1 cellular context compared by ENCODE assay signal in the genomic region with DNA sequence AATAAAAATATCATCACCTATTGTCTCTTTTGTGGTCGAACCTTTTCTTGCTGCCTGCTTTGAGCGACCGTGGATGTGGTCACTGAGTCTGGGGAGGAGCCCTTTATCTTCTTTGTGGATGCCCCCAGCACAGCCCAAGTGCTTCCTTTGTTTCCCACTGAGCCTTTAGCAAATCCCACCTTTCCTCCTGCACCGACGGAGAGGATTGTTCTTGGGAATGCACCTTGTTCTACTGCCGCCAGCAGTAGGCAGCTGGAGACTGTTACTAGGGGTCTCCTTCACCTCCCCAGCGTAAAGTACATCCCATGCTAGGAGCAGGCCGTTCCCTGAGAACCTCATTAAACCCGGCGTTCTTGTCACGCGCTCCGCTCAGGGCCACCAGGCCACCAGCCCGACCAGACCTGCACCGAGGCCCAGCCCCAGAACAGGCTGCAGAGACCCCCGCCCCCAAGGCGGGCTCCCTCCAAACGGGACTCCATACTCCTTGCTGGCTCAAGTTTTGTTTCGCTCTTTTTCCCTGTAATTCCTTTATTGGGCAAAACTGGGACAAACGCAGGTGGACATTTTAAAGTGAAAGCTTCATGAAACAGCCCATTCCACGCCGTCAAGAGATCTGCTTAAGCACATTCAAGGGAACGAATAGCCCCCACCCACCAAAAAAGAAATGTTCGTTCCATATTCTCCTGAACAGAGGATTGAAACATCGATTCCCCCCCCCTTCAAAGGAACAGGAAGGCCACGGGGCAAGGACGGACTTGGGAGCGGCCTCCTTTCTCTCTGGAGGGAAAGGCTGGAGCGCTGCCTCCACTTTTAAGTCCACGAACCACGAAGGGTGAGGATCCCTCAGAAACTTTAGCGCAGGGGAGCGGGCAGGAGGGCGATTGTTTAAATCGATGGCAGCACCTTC.
TF ChIP-seq lines count a peak whose summit lies in the region.

No MANE protein-coding gene starts in this region.

TF ChIP-seq in HepG2, 621 proteins besides CTCF, POLR2A, EP300 and RAD21 (continued from another document and continues in another):
- TF ChIP-seq ZNF776 (CRISPR knock-in tag; IDR thresholded peaks at IDR 0.05) = no peak; the same call in 1 of the 2 replicates
- TF ChIP-seq ARNT (IDR thresholded peaks at IDR 0.05) = no peak
- TF ChIP-seq, protein P1, sequence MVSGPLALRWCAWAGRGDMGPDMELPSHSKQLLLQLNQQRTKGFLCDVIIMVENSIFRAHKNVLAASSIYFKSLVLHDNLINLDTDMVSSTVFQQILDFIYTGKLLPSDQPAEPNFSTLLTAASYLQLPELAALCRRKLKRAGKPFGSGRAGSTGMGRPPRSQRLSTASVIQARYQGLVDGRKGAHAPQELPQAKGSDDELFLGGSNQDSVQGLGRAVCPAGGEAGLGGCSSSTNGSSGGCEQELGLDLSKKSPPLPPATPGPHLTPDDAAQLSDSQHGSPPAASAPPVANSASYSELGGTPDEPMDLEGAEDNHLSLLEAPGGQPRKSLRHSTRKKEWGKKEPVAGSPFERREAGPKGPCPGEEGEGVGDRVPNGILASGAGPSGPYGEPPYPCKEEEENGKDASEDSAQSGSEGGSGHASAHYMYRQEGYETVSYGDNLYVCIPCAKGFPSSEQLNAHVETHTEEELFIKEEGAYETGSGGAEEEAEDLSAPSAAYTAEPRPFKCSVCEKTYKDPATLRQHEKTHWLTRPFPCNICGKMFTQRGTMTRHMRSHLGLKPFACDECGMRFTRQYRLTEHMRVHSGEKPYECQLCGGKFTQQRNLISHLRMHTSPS (CRISPR knock-in tag; IDR thresholded peaks at IDR 0.05; ENCODE audit: low read depth) = no peak
- no peak for TF ChIP-seq RFXANK (CRISPR knock-in tag; IDR thresholded peaks at IDR 0.05)
- peak; percentile 60 for TF ChIP-seq CBX1 (IDR thresholded peaks at IDR 0.05; ENCODE audit: low read depth)
- TF ChIP-seq, protein P2, sequence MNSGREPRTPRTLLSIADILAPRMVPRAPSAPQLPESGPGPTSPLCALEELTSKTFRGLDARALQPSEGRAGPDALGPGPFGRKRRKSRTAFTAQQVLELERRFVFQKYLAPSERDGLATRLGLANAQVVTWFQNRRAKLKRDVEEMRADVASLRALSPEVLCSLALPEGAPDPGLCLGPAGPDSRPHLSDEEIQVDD (CRISPR knock-in tag; IDR thresholded peaks at IDR 0.05; ENCODE audit: borderline replicate concordance) = peak; percentile 73; the same call in 1 of the 2 replicates
- TF ChIP-seq, protein P3, sequence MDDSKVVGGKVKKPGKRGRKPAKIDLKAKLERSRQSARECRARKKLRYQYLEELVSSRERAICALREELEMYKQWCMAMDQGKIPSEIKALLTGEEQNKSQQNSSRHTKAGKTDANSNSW (CRISPR knock-in tag; IDR thresholded peaks at IDR 0.05; ENCODE audit: borderline replicate concordance) = no peak
- TF ChIP-seq ZNF101 (CRISPR knock-in tag; IDR thresholded peaks at IDR 0.05; ENCODE audit: borderline replicate concordance, low read depth) = no peak
- 0 out of 2 replicates have a peak, but pooled peaks have one; percentile 31 for TF ChIP-seq ZSCAN20 (CRISPR knock-in tag; IDR thresholded peaks at IDR 0.05; ENCODE audit: borderline replicate concordance)
- TF ChIP-seq RELA (CRISPR knock-in tag; IDR thresholded peaks at IDR 0.05) = no peak; the same call in 1 of the 2 replicates
- TF ChIP-seq, protein P4, sequence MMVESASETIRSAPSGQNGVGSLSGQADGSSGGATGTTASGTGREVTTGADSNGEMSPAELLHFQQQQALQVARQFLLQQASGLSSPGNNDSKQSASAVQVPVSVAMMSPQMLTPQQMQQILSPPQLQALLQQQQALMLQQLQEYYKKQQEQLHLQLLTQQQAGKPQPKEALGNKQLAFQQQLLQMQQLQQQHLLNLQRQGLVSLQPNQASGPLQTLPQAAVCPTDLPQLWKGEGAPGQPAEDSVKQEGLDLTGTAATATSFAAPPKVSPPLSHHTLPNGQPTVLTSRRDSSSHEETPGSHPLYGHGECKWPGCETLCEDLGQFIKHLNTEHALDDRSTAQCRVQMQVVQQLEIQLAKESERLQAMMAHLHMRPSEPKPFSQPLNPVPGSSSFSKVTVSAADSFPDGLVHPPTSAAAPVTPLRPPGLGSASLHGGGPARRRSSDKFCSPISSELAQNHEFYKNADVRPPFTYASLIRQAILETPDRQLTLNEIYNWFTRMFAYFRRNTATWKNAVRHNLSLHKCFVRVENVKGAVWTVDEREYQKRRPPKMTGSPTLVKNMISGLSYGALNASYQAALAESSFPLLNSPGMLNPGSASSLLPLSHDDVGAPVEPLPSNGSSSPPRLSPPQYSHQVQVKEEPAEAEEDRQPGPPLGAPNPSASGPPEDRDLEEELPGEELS (CRISPR knock-in tag; IDR thresholded peaks at IDR 0.05) = no peak; the same call in 1 of the 2 replicates
- TF ChIP-seq CREB1 (IDR thresholded peaks at IDR 0.05) = no peak
- TF ChIP-seq CREB1 (CRISPR knock-in tag; IDR thresholded peaks at IDR 0.05) = no peak
- TF ChIP-seq ZBTB7B (CRISPR knock-in tag; IDR thresholded peaks at IDR 0.05) = peak; percentile 68
- TF ChIP-seq, protein P5, sequence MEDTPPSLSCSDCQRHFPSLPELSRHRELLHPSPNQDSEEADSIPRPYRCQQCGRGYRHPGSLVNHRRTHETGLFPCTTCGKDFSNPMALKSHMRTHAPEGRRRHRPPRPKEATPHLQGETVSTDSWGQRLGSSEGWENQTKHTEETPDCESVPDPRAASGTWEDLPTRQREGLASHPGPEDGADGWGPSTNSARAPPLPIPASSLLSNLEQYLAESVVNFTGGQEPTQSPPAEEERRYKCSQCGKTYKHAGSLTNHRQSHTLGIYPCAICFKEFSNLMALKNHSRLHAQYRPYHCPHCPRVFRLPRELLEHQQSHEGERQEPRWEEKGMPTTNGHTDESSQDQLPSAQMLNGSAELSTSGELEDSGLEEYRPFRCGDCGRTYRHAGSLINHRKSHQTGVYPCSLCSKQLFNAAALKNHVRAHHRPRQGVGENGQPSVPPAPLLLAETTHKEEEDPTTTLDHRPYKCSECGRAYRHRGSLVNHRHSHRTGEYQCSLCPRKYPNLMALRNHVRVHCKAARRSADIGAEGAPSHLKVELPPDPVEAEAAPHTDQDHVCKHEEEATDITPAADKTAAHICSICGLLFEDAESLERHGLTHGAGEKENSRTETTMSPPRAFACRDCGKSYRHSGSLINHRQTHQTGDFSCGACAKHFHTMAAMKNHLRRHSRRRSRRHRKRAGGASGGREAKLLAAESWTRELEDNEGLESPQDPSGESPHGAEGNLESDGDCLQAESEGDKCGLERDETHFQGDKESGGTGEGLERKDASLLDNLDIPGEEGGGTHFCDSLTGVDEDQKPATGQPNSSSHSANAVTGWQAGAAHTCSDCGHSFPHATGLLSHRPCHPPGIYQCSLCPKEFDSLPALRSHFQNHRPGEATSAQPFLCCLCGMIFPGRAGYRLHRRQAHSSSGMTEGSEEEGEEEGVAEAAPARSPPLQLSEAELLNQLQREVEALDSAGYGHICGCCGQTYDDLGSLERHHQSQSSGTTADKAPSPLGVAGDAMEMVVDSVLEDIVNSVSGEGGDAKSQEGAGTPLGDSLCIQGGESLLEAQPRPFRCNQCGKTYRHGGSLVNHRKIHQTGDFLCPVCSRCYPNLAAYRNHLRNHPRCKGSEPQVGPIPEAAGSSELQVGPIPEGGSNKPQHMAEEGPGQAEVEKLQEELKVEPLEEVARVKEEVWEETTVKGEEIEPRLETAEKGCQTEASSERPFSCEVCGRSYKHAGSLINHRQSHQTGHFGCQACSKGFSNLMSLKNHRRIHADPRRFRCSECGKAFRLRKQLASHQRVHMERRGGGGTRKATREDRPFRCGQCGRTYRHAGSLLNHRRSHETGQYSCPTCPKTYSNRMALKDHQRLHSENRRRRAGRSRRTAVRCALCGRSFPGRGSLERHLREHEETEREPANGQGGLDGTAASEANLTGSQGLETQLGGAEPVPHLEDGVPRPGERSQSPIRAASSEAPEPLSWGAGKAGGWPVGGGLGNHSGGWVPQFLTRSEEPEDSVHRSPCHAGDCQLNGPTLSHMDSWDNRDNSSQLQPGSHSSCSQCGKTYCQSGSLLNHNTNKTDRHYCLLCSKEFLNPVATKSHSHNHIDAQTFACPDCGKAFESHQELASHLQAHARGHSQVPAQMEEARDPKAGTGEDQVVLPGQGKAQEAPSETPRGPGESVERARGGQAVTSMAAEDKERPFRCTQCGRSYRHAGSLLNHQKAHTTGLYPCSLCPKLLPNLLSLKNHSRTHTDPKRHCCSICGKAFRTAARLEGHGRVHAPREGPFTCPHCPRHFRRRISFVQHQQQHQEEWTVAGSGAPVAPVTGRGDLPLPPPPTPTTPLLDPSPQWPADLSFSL (CRISPR knock-in tag; IDR thresholded peaks at IDR 0.05) = no peak
- 0 out of 2 replicates have a peak, but pooled peaks have one; percentile 60 for TF ChIP-seq ZFP82 (CRISPR knock-in tag; IDR thresholded peaks at IDR 0.05; ENCODE audit: borderline replicate concordance)
- no peak for TF ChIP-seq TCF7 (IDR thresholded peaks at IDR 0.05; ENCODE audit: low read depth)
- no peak for TF ChIP-seq TBL1XR1 (IDR thresholded peaks at IDR 0.05; ENCODE audit: borderline replicate concordance, low read length, partially characterized antibody)
- TF ChIP-seq KMT2A (CRISPR knock-in tag; IDR thresholded peaks at IDR 0.05) = no peak; the same call in 1 of the 2 replicates
- TF ChIP-seq ZNF761 (CRISPR knock-in tag; conservative IDR thresholded peaks at IDR 0.05) = no peak; the same call in none of the 2 replicates
- no peak for TF ChIP-seq SCMH1 (CRISPR knock-in tag; IDR thresholded peaks at IDR 0.05; ENCODE audit: borderline replicate concordance)
- no peak for TF ChIP-seq SUZ12 (IDR thresholded peaks at IDR 0.05; ENCODE audit: low read depth, low read length)
- TF ChIP-seq SP2 (CRISPR knock-in tag; IDR thresholded peaks at IDR 0.05) = no peak
- TF ChIP-seq ZNF615 (CRISPR knock-in tag; IDR thresholded peaks at IDR 0.05; ENCODE audit: borderline replicate concordance) = peak; percentile 35; the same call in 1 of the 2 replicates
- TF ChIP-seq, protein P6, sequence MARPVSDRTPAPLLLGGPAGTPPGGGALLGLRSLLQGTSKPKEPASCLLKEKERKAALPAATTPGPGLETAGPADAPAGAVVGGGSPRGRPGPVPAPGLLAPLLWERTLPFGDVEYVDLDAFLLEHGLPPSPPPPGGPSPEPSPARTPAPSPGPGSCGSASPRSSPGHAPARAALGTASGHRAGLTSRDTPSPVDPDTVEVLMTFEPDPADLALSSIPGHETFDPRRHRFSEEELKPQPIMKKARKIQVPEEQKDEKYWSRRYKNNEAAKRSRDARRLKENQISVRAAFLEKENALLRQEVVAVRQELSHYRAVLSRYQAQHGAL (CRISPR knock-in tag; IDR thresholded peaks at IDR 0.05; ENCODE audit: not compliant biosample characterization) = no peak
- TF ChIP-seq ARNTL (CRISPR knock-in tag; IDR thresholded peaks at IDR 0.05) = no peak
- 0 out of 2 replicates have a peak, but pooled peaks have one; percentile 45 for TF ChIP-seq ZNF263 (CRISPR knock-in tag; IDR thresholded peaks at IDR 0.05)
- TF ChIP-seq ZIK1 (CRISPR knock-in tag; IDR thresholded peaks at IDR 0.05; ENCODE audit: borderline replicate concordance, low read depth) = peak; percentile 56
- TF ChIP-seq NR3C1 (CRISPR knock-in tag; IDR thresholded peaks at IDR 0.05) = no peak
- 0 out of 2 replicates have a peak, but pooled peaks have one; percentile 57 for TF ChIP-seq MBD4 (IDR thresholded peaks at IDR 0.05; ENCODE audit: borderline replicate concordance, low read length)
- TF ChIP-seq HMGA1 (CRISPR knock-in tag; conservative IDR thresholded peaks at IDR 0.05) = no peak
- TF ChIP-seq ATRX (CRISPR knock-in tag; IDR thresholded peaks at IDR 0.05; ENCODE audit: borderline replicate concordance) = no peak
- peak; percentile 4 for TF ChIP-seq ZNF883 (CRISPR knock-in tag; IDR thresholded peaks at IDR 0.05; ENCODE audit: not compliant biosample characterization)
- TF ChIP-seq RFX1 (IDR thresholded peaks at IDR 0.05) = no peak; the same call in 1 of the 2 replicates
- TF ChIP-seq, protein P7, sequence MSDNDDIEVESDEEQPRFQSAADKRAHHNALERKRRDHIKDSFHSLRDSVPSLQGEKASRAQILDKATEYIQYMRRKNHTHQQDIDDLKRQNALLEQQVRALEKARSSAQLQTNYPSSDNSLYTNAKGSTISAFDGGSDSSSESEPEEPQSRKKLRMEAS (IDR thresholded peaks at IDR 0.05) = peak; percentile 88
- 0 out of 2 replicates have a peak, but pooled peaks have one; percentile 34 for TF ChIP-seq KLF12 (CRISPR knock-in tag; IDR thresholded peaks at IDR 0.05; ENCODE audit: borderline replicate concordance)
- no peak; the same call in 1 of the 2 replicates for TF ChIP-seq HNF4G (IDR thresholded peaks at IDR 0.05; ENCODE audit: borderline replicate concordance, low read depth, low read length)
- TF ChIP-seq HNF4G (CRISPR knock-in tag; IDR thresholded peaks at IDR 0.05; ENCODE audit: borderline replicate concordance, low read depth) = peak; percentile 54; the same call in 1 of the 2 replicates
- no peak for TF ChIP-seq EZH2 (conservative IDR thresholded peaks at IDR 0.05; ENCODE audit: low read depth, low read length)
- no peak for TF ChIP-seq ZNF678 (CRISPR knock-in tag; IDR thresholded peaks at IDR 0.05)
- TF ChIP-seq SAP130 (CRISPR knock-in tag; IDR thresholded peaks at IDR 0.05; ENCODE audit: low read depth) = peak; percentile 76
- TF ChIP-seq SMAD1 (CRISPR knock-in tag; IDR thresholded peaks at IDR 0.05; ENCODE audit: borderline replicate concordance, low read depth) = no peak; the same call in 1 of the 2 replicates
- TF ChIP-seq SP140L (CRISPR knock-in tag; IDR thresholded peaks at IDR 0.05; ENCODE audit: borderline replicate concordance) = no peak
- no peak for TF ChIP-seq GABPA (IDR thresholded peaks at IDR 0.05; ENCODE audit: low read depth, low read length)
- 0 out of 2 replicates have a peak, but pooled peaks have one; percentile 24 for TF ChIP-seq GABPA (CRISPR knock-in tag; IDR thresholded peaks at IDR 0.05; ENCODE audit: low read depth)
- no peak for TF ChIP-seq TCF12 (IDR thresholded peaks at IDR 0.05)
- no peak; the same call in 1 of the 2 replicates for TF ChIP-seq TCF12 (CRISPR knock-in tag; IDR thresholded peaks at IDR 0.05)
- TF ChIP-seq PHF20 (CRISPR knock-in tag; IDR thresholded peaks at IDR 0.05) = no peak
- TF ChIP-seq, protein P8, sequence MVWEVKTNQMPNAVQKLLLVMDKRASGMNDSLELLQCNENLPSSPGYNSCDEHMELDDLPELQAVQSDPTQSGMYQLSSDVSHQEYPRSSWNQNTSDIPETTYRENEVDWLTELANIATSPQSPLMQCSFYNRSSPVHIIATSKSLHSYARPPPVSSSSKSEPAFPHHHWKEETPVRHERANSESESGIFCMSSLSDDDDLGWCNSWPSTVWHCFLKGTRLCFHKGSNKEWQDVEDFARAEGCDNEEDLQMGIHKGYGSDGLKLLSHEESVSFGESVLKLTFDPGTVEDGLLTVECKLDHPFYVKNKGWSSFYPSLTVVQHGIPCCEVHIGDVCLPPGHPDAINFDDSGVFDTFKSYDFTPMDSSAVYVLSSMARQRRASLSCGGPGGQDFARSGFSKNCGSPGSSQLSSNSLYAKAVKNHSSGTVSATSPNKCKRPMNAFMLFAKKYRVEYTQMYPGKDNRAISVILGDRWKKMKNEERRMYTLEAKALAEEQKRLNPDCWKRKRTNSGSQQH (CRISPR knock-in tag; IDR thresholded peaks at IDR 0.05; ENCODE audit: low read depth) = no peak
- TF ChIP-seq KAT2B (IDR thresholded peaks at IDR 0.05; ENCODE audit: borderline replicate concordance, low read depth, low read length) = no peak
- no peak for TF ChIP-seq ZNF713 (CRISPR knock-in tag; IDR thresholded peaks at IDR 0.05)
- no peak for TF ChIP-seq TP53 (CRISPR knock-in tag; conservative IDR thresholded peaks at IDR 0.05)
- no peak for TF ChIP-seq HMG20A (CRISPR knock-in tag; IDR thresholded peaks at IDR 0.05; ENCODE audit: borderline replicate concordance)
- TF ChIP-seq ZNF660 (CRISPR knock-in tag; IDR thresholded peaks at IDR 0.05; ENCODE audit: borderline replicate concordance, low read depth) = no peak
